ENCODE assay signal across 1 cellular context in the genomic region with DNA sequence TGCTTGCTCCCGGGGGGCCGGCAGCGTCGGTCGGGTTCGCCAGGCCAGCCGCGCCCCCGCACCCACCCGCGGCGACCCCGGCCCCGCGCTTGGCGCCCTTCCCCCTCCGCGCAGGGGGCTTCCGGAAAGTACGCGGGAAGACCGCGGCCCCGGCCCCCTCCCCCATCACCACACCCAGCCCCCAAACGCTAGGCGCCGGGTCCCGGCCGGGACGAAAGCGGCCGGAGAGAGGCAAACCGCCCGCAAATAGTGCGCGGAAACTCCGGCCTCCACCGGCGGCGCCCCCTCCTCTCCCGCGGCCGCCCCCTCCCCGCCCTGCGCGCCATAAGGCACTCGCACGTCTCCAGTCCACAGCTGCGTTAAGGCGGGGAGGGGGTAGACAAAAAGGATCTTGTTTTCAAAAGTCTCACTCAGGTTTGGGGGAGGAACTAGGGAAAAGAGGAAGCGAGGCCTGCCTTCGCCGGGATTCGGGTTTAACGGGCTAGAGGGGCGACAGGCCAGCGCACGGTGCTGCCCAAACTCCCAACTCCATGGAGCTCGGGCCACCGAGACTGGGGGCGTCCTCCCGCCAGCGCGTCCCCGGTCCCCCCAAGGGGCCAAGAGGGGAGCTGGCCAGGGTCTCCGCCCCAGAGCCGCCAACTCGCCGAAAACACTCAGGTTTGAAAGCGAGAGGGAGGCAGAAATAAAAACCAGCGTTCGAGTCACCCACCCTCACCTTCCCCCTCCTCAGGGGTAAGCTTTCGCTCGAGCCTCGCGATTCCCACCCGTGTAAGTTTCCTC.
A peak's percentile ranks its signal among the peaks of the same experiment; 100 is the strongest.
TF ChIP-seq lines count a peak whose summit lies in the region.

No MANE protein-coding gene starts in this region.

TF ChIP-seq in K562, 482 proteins besides CTCF, POLR2A, EP300 and RAD21 (continued from another document and continues in another):
- TF ChIP-seq RBM17 (IDR thresholded peaks at IDR 0.05; ENCODE audit: borderline replicate concordance, low read depth, low read length), result no peak
- TF ChIP-seq, protein P1, sequence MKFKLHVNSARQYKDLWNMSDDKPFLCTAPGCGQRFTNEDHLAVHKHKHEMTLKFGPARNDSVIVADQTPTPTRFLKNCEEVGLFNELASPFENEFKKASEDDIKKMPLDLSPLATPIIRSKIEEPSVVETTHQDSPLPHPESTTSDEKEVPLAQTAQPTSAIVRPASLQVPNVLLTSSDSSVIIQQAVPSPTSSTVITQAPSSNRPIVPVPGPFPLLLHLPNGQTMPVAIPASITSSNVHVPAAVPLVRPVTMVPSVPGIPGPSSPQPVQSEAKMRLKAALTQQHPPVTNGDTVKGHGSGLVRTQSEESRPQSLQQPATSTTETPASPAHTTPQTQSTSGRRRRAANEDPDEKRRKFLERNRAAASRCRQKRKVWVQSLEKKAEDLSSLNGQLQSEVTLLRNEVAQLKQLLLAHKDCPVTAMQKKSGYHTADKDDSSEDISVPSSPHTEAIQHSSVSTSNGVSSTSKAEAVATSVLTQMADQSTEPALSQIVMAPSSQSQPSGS (CRISPR knock-in tag; IDR thresholded peaks at IDR 0.05), result no peak
- peak; percentile 12; the same call in 1 of the 2 replicates for TF ChIP-seq KAT7 (CRISPR knock-in tag; IDR thresholded peaks at IDR 0.05; ENCODE audit: borderline replicate concordance)
- no peak for TF ChIP-seq ELF4 (CRISPR knock-in tag; IDR thresholded peaks at IDR 0.05)
- no peak for TF ChIP-seq NBN (IDR thresholded peaks at IDR 0.05; ENCODE audit: low read depth)
- TF ChIP-seq ZFP36 (IDR thresholded peaks at IDR 0.05; ENCODE audit: low read depth, low read length, partially characterized antibody), result no peak
- TF ChIP-seq ZC3H11A (IDR thresholded peaks at IDR 0.05; ENCODE audit: low read depth, low read length), result no peak
- no peak for TF ChIP-seq TAL1 (IDR thresholded peaks at IDR 0.05)
- TF ChIP-seq STAT5B (CRISPR knock-in tag; IDR thresholded peaks at IDR 0.05), result no peak
- no peak for TF ChIP-seq RCOR1 (IDR thresholded peaks at IDR 0.05; ENCODE audit: borderline replicate concordance in 1 of 2, low read depth in 2 of 2, low read length in 2 of 2)
- 0 out of 2 replicates have a peak, but pooled peaks have one; percentile 24 for TF ChIP-seq PML (IDR thresholded peaks at IDR 0.05; ENCODE audit: low read length)
- no peak for TF ChIP-seq SMAD4 (CRISPR knock-in tag; conservative IDR thresholded peaks at IDR 0.05)
- TF ChIP-seq, protein P2, sequence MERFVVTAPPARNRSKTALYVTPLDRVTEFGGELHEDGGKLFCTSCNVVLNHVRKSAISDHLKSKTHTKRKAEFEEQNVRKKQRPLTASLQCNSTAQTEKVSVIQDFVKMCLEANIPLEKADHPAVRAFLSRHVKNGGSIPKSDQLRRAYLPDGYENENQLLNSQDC (CRISPR knock-in tag; IDR thresholded peaks at IDR 0.05), result no peak
- TF ChIP-seq ZNF668 (CRISPR knock-in tag; IDR thresholded peaks at IDR 0.05), result no peak
- TF ChIP-seq SAFB (IDR thresholded peaks at IDR 0.05; ENCODE audit: borderline replicate concordance, low read depth, low read length), result peak; percentile 29; the same call in 1 of the 2 replicates
- TF ChIP-seq, protein P3, sequence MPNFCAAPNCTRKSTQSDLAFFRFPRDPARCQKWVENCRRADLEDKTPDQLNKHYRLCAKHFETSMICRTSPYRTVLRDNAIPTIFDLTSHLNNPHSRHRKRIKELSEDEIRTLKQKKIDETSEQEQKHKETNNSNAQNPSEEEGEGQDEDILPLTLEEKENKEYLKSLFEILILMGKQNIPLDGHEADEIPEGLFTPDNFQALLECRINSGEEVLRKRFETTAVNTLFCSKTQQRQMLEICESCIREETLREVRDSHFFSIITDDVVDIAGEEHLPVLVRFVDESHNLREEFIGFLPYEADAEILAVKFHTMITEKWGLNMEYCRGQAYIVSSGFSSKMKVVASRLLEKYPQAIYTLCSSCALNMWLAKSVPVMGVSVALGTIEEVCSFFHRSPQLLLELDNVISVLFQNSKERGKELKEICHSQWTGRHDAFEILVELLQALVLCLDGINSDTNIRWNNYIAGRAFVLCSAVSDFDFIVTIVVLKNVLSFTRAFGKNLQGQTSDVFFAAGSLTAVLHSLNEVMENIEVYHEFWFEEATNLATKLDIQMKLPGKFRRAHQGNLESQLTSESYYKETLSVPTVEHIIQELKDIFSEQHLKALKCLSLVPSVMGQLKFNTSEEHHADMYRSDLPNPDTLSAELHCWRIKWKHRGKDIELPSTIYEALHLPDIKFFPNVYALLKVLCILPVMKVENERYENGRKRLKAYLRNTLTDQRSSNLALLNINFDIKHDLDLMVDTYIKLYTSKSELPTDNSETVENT (CRISPR knock-in tag; IDR thresholded peaks at IDR 0.05), result no peak
- no peak for TF ChIP-seq MTA1 (IDR thresholded peaks at IDR 0.05; ENCODE audit: borderline replicate concordance)
- no peak for TF ChIP-seq ZNF431 (CRISPR knock-in tag; IDR thresholded peaks at IDR 0.05)
- TF ChIP-seq TRIM28 (IDR thresholded peaks at IDR 0.05), result no peak
- TF ChIP-seq SIX5 (IDR thresholded peaks at IDR 0.05; ENCODE audit: borderline replicate concordance in 1 of 2, insufficient read depth in 1 of 2, low read depth in 1 of 2, low read length in 2 of 2), result no peak
- TF ChIP-seq MYC (IDR thresholded peaks at IDR 0.05; ENCODE audit: low read depth, low read length), result no peak; the same call in none of the 2 replicates
- TF ChIP-seq MYC (CRISPR knock-in tag; IDR thresholded peaks at IDR 0.05; ENCODE audit: borderline replicate concordance, low read depth), result no peak; the same call in 1 of the 2 replicates
- no peak for TF ChIP-seq ZNF695 (CRISPR knock-in tag; IDR thresholded peaks at IDR 0.05)
- TF ChIP-seq, protein P4, sequence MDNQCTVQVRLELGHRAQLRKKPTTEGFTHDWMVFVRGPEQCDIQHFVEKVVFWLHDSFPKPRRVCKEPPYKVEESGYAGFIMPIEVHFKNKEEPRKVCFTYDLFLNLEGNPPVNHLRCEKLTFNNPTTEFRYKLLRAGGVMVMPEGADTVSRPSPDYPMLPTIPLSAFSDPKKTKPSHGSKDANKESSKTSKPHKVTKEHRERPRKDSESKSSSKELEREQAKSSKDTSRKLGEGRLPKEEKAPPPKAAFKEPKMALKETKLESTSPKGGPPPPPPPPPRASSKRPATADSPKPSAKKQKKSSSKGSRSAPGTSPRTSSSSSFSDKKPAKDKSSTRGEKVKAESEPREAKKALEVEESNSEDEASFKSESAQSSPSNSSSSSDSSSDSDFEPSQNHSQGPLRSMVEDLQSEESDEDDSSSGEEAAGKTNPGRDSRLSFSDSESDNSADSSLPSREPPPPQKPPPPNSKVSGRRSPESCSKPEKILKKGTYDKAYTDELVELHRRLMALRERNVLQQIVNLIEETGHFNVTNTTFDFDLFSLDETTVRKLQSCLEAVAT (IDR thresholded peaks at IDR 0.05), result peak; percentile 26 to 44; a peak in 1 of 4 replicates
- TF ChIP-seq HMGN3 (IDR thresholded peaks at IDR 0.05; ENCODE audit: borderline replicate concordance, extremely low read depth, insufficient read length, low read depth, low read length), result peak; percentile 29
- TF ChIP-seq, protein P5, sequence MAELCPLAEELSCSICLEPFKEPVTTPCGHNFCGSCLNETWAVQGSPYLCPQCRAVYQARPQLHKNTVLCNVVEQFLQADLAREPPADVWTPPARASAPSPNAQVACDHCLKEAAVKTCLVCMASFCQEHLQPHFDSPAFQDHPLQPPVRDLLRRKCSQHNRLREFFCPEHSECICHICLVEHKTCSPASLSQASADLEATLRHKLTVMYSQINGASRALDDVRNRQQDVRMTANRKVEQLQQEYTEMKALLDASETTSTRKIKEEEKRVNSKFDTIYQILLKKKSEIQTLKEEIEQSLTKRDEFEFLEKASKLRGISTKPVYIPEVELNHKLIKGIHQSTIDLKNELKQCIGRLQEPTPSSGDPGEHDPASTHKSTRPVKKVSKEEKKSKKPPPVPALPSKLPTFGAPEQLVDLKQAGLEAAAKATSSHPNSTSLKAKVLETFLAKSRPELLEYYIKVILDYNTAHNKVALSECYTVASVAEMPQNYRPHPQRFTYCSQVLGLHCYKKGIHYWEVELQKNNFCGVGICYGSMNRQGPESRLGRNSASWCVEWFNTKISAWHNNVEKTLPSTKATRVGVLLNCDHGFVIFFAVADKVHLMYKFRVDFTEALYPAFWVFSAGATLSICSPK (IDR thresholded peaks at IDR 0.05; ENCODE audit: borderline replicate concordance), result no peak
- TF ChIP-seq, protein P6, sequence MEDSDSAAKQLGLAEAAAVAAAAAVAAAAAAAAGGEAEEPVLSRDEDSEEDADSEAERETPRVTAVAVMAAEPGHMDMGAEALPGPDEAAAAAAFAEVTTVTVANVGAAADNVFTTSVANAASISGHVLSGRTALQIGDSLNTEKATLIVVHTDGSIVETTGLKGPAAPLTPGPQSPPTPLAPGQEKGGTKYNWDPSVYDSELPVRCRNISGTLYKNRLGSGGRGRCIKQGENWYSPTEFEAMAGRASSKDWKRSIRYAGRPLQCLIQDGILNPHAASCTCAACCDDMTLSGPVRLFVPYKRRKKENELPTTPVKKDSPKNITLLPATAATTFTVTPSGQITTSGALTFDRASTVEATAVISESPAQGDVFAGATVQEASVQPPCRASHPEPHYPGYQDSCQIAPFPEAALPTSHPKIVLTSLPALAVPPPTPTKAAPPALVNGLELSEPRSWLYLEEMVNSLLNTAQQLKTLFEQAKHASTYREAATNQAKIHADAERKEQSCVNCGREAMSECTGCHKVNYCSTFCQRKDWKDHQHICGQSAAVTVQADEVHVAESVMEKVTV (CRISPR knock-in tag; IDR thresholded peaks at IDR 0.05), result no peak
- TF ChIP-seq DIDO1 (tag; IDR thresholded peaks at IDR 0.05; ENCODE audit: low read depth), result no peak
- TF ChIP-seq RBM22 (IDR thresholded peaks at IDR 0.05; ENCODE audit: low read depth, low read length, poor library complexity, severe bottlenecking), result no peak
- TF ChIP-seq ZFX (CRISPR knock-in tag; IDR thresholded peaks at IDR 0.05), result peak; percentile 77
- no peak for TF ChIP-seq SOX6 (IDR thresholded peaks at IDR 0.05)
- TF ChIP-seq NR2F6 (CRISPR knock-in tag; IDR thresholded peaks at IDR 0.05), result no peak
- no peak for TF ChIP-seq HNRNPH1 (optimal IDR thresholded peaks at IDR 0.05; ENCODE audit: low read depth, low read length)
- no peak for TF ChIP-seq TAF9B (IDR thresholded peaks at IDR 0.05; ENCODE audit: partially characterized antibody)
- no peak for TF ChIP-seq NR3C1 (CRISPR knock-in tag; IDR thresholded peaks at IDR 0.05)
- TF ChIP-seq ESRRA (IDR thresholded peaks at IDR 0.05; ENCODE audit: borderline replicate concordance, low read depth), result no peak
- no peak for TF ChIP-seq ZNF316 (IDR thresholded peaks at IDR 0.05)
- no peak for TF ChIP-seq GTF2E2 (tag; IDR thresholded peaks at IDR 0.05)
- TF ChIP-seq FOXA1 (IDR thresholded peaks at IDR 0.05; ENCODE audit: borderline replicate concordance), result no peak
- TF ChIP-seq NUFIP1 (IDR thresholded peaks at IDR 0.05; ENCODE audit: partially characterized antibody), result no peak
- 0 out of 2 replicates have a peak, but pooled peaks have one; percentile 39 for TF ChIP-seq GATAD2B (IDR thresholded peaks at IDR 0.05; ENCODE audit: borderline replicate concordance)
- no peak for TF ChIP-seq ZNF408 (CRISPR knock-in tag; IDR thresholded peaks at IDR 0.05; ENCODE audit: low read depth)
- TF ChIP-seq SP2 (IDR thresholded peaks at IDR 0.05; ENCODE audit: extremely low read depth, low read depth, low read length, poor library complexity, severe bottlenecking), result no peak
- no peak for TF ChIP-seq ZNF24 (IDR thresholded peaks at IDR 0.05)
- TF ChIP-seq, protein P7, sequence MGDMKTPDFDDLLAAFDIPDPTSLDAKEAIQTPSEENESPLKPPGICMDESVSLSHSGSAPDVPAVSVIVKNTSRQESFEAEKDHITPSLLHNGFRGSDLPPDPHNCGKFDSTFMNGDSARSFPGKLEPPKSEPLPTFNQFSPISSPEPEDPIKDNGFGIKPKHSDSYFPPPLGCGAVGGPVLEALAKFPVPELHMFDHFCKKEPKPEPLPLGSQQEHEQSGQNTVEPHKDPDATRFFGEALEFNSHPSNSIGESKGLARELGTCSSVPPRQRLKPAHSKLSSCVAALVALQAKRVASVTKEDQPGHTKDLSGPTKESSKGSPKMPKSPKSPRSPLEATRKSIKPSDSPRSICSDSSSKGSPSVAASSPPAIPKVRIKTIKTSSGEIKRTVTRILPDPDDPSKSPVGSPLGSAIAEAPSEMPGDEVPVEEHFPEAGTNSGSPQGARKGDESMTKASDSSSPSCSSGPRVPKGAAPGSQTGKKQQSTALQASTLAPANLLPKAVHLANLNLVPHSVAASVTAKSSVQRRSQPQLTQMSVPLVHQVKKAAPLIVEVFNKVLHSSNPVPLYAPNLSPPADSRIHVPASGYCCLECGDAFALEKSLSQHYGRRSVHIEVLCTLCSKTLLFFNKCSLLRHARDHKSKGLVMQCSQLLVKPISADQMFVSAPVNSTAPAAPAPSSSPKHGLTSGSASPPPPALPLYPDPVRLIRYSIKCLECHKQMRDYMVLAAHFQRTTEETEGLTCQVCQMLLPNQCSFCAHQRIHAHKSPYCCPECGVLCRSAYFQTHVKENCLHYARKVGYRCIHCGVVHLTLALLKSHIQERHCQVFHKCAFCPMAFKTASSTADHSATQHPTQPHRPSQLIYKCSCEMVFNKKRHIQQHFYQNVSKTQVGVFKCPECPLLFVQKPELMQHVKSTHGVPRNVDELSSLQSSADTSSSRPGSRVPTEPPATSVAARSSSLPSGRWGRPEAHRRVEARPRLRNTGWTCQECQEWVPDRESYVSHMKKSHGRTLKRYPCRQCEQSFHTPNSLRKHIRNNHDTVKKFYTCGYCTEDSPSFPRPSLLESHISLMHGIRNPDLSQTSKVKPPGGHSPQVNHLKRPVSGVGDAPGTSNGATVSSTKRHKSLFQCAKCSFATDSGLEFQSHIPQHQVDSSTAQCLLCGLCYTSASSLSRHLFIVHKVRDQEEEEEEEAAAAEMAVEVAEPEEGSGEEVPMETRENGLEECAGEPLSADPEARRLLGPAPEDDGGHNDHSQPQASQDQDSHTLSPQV (IDR thresholded peaks at IDR 0.05), result no peak
- TF ChIP-seq SMARCA4 (IDR thresholded peaks at IDR 0.05), result no peak
